9 cellular contexts compared by ENCODE assay signal in the genomic region with DNA sequence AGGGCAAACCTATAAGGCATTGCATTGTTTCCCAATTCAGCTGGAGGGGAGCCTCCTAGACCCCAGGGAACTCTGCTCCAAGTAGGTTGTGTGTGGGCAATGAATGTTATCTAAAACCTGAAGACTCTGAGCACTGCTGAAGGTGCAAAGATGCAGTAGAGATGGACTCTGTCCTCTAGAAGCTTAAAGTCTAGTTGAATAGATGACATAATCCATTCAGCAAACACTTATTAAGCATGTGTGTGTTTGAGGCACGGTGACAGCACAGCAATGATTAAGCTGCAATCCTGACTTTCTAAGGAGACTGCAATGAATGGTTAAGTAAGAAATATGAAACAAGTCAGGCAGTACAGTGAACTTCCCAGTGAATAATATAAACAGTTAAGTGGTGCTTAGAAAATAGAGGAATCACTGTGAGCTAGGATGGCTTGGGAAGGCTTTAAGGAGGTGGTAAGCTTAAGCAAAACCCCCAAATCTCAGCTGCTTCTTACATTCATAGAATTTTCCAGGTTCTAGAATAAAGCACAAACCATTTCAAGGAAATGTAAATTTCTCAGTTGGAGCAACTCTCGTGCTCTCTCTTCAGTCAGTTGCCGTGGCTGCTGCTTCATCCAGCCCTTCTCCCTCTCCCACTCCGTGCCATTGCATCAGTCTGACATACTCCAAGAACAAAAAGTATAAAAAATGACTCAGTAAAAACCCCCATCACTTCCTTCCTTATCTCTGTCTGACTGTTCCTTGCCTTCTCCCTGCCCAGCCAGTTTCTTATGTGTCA. TPM values are rescaled to one million over a fixed set of nuclear protein-coding genes. Genes with fewer than 3 reads are reported as not detected.
DNase-seq lines count a peak whose midpoint lies in the region; ATAC-seq and TF ChIP-seq lines count a peak whose summit lies in the region.
"Had no signal": no experiment of that assay in that cellular context is flagged by ENCODE, and none has a peak within 500 bp of the region (broad histone marks: within the 10 kb centered on the region; RNA-seq: fewer than 3 reads in every experiment).

No MANE protein-coding gene starts in this region.

- CTCF ChIA-PET in activated CD4-positive, alpha-beta T cell treated with anti-CD3 and anti-CD28 coated beads for 36 hours (lab: Charles Lee): interaction anchor here (0.7 to 2.0 kb wide), 6 partner anchors 11 to 177 kb away, joined by 3 to 6 read pairs (median 4); a partner anchor contains a TSS

- no peak for TF ChIP-seq CTCF in fibroblast of villous mesenchyme (IDR thresholded peaks at IDR 0.05; ENCODE audit: insufficient read depth, low read depth, low read length)

- H3K9me3 ChIP-seq in T-helper 17 cell (ENCODE audit: control insufficient read depth, low read length, poor library complexity, severe bottlenecking): no peaks in the 10 kb centered on the region

- H3K4me3 ChIP-seq in fibroblast of villous mesenchyme (ENCODE audit: low read depth, low read length): peak overlapping the region; percentile 16

- H3K4me1 Mint-ChIP-seq in activated CD4-positive, alpha-beta T cell treated with anti-CD3 and anti-CD28 coated beads for 36 hours: peaks cover 34% of the 10 kb centered on the region
- H3K4me1 Mint-ChIP-seq in T-helper 17 cell: peaks cover 36% of the 10 kb centered on the region
- peaks cover 22% of the 10 kb centered on the region for H3K4me1 Mint-ChIP-seq in stimulated activated memory B cell treated with anti-CD40 and anti-IgM and Interleukin-4, amounts not matched to agents 10 μg/mL and 1 μg/mL and 100 μg/mL, for 72 hours

- DNase-seq in activated CD4-positive, alpha-beta T cell treated with anti-CD3 and anti-CD28 coated beads for 36 hours: peak; percentile 61
- no peak for DNase-seq in activated CD4-positive, alpha-beta T cell treated with anti-CD3 and anti-CD28 coated beads, Interleukin-2, amount 50 U/mL, for 4 hours
- DNase-seq in T-helper 17 cell (no peak), fibroblast of villous mesenchyme (ENCODE audit: low read depth) (peak; percentile 90), substantia nigra (lab: John Stamatoyannopoulos, UW) (no peak), islet precursor cell (no peak)

- intact Hi-C loops in activated CD4-positive, alpha-beta T cell treated with anti-CD3 and anti-CD28 coated beads for 36 hours (cut with DNase I, micrococcal nuclease): loop anchor here (1.0 to 5.0 kb wide), 3 partner anchors 20 to 135 kb away; no protein-coding TSS in a partner anchor

- peak overlapping the region; percentile 77 for H3K27ac Mint-ChIP-seq in activated CD4-positive, alpha-beta T cell treated with anti-CD3 and anti-CD28 coated beads for 36 hours
- H3K27ac Mint-ChIP-seq in T-helper 17 cell: peak overlapping the region; percentile 85
- H3K27ac Mint-ChIP-seq in stimulated activated memory B cell treated with anti-CD40 and anti-IgM and Interleukin-4, amounts not matched to agents 10 μg/mL and 1 μg/mL and 100 μg/mL, for 72 hours: peak overlapping the region; percentile 26

- H3K36me3 Mint-ChIP-seq in activated CD4-positive, alpha-beta T cell treated with anti-CD3 and anti-CD28 coated beads for 36 hours (ENCODE audit: low read depth): peaks cover 40% of the 10 kb centered on the region
- peaks cover 22% of the 10 kb centered on the region for H3K36me3 Mint-ChIP-seq in T-helper 17 cell (ENCODE audit: low read depth)
- H3K36me3 Mint-ChIP-seq in stimulated activated memory B cell treated with anti-CD40 and anti-IgM and Interleukin-4, amounts not matched to agents 10 μg/mL and 1 μg/mL and 100 μg/mL, for 72 hours: peaks cover 47% of the 10 kb centered on the region

- POLR2A ChIA-PET in activated CD4-positive, alpha-beta T cell treated with anti-CD3 and anti-CD28 coated beads for 36 hours (lab: Charles Lee): interaction anchor here (0.6 to 1.0 kb wide), 2 partner anchors 19 to 52 kb away, joined by 3 to 6 read pairs; a partner anchor contains a TSS

- H3K4me3 Mint-ChIP-seq in activated CD4-positive, alpha-beta T cell treated with anti-CD3 and anti-CD28 coated beads for 36 hours: no peak overlapping the region
- no peak overlapping the region for H3K4me3 Mint-ChIP-seq in T-helper 17 cell
- no peak overlapping the region for H3K4me3 Mint-ChIP-seq in stimulated activated memory B cell treated with anti-CD40 and anti-IgM and Interleukin-4, amounts not matched to agents 10 μg/mL and 1 μg/mL and 100 μg/mL, for 72 hours

- peak; percentile 81 for ATAC-seq in activated CD4-positive, alpha-beta T cell treated with anti-CD3 and anti-CD28 coated beads for 36 hours
- peak; percentile 23 for ATAC-seq in T-helper 17 cell
- ATAC-seq in stimulated activated memory B cell treated with anti-CD40 and anti-IgM and Interleukin-4, amounts not matched to agents 10 μg/mL and 1 μg/mL and 100 μg/mL, for 72 hours: no peak
- no peak for ATAC-seq in GM21390 (IDR thresholded peaks at IDR 0.05; ENCODE audit: unreplicated experiment)

- H3K27ac ChIP-seq in substantia nigra (ENCODE audit: low read depth, low read length, poor library complexity, severe bottlenecking): no peak overlapping the region
- H3K27ac ChIP-seq: C4-2B had no signal

- H3K9me3 Mint-ChIP-seq in activated CD4-positive, alpha-beta T cell treated with anti-CD3 and anti-CD28 coated beads for 36 hours (ENCODE audit: low read depth): no peaks in the 10 kb centered on the region
- no peaks in the 10 kb centered on the region for H3K9me3 Mint-ChIP-seq in stimulated activated memory B cell treated with anti-CD40 and anti-IgM and Interleukin-4, amounts not matched to agents 10 μg/mL and 1 μg/mL and 100 μg/mL, for 72 hours

- H3K27me3 Mint-ChIP-seq in activated CD4-positive, alpha-beta T cell treated with anti-CD3 and anti-CD28 coated beads for 36 hours: no peaks in the 10 kb centered on the region
- H3K27me3 Mint-ChIP-seq in T-helper 17 cell: no peaks in the 10 kb centered on the region
- no peaks in the 10 kb centered on the region for H3K27me3 Mint-ChIP-seq in stimulated activated memory B cell treated with anti-CD40 and anti-IgM and Interleukin-4, amounts not matched to agents 10 μg/mL and 1 μg/mL and 100 μg/mL, for 72 hours

RNA-seq across cellular contexts. Expression of a gene that starts 19.1 kb away (rescaled TPM):
- 10 to 100 TPM in 1 of 2 experiments, 1 to 10 TPM in 1; 6.1 to 10.6 TPM for total RNA-seq in activated CD4-positive, alpha-beta T cell treated with anti-CD3 and anti-CD28 coated beads for 36 hours
- total RNA-seq in T-helper 17 cell: 10 to 100 TPM; 45.0 to 46.2 TPM
- 5.2 TPM in 2 replicates for total RNA-seq in fibroblast of villous mesenchyme

RNA-seq across cellular contexts. Expression of a gene that starts 27.4 kb away (rescaled TPM):
- under 1 TPM; 0.32 to 0.73 TPM for total RNA-seq in activated CD4-positive, alpha-beta T cell treated with anti-CD3 and anti-CD28 coated beads for 36 hours
- total RNA-seq in T-helper 17 cell: 1 to 10 TPM; 1.1 to 1.7 TPM
- total RNA-seq in fibroblast of villous mesenchyme: under 0.01 and 0.43 TPM in 2 replicates

RNA-seq across cellular contexts. Expression of a gene that starts 40.3 kb away (rescaled TPM):
- 10 to 100 TPM; 67.7 to 76.6 TPM for total RNA-seq in activated CD4-positive, alpha-beta T cell treated with anti-CD3 and anti-CD28 coated beads for 36 hours
- total RNA-seq in T-helper 17 cell (10 to 100 TPM; 33.5 to 38.6 TPM), fibroblast of villous mesenchyme (35.8 and 44.9 TPM in 2 replicates)

Comparison
In these comparisons a context has a peak if more than half of its experiments do, and no peak if none do; other contexts are left out.
1. DNase-seq: peak in activated CD4-positive, alpha-beta T cell treated with anti-CD3 and anti-CD28 coated beads for 36 hours (single experiment) and fibroblast of villous mesenchyme (single experiment); none in activated CD4-positive, alpha-beta T cell treated with anti-CD3 and anti-CD28 coated beads, Interleukin-2, amount 50 U/mL, for 4 hours (0 of 2), T-helper 17 cell (0 of 3), substantia nigra (0 of 49) and islet precursor cell (single experiment).
2. ATAC-seq: peak in activated CD4-positive, alpha-beta T cell treated with anti-CD3 and anti-CD28 coated beads for 36 hours (single experiment) and T-helper 17 cell (single experiment); none in stimulated activated memory B cell treated with anti-CD40 and anti-IgM and Interleukin-4, amounts not matched to agents 10 μg/mL and 1 μg/mL and 100 μg/mL, for 72 hours (single experiment) and GM21390 (single experiment).
3. H3K27ac Mint-ChIP-seq: peak in every context shown above with its lines; median percentile 85 in T-helper 17 cell; 77 in activated CD4-positive, alpha-beta T cell treated with anti-CD3 and anti-CD28 coated beads for 36 hours; 26 in stimulated activated memory B cell treated with anti-CD40 and anti-IgM and Interleukin-4, amounts not matched to agents 10 μg/mL and 1 μg/mL and 100 μg/mL, for 72 hours.